Comparison of ENCODE assay signal across 11 cellular contexts in the genomic region with DNA sequence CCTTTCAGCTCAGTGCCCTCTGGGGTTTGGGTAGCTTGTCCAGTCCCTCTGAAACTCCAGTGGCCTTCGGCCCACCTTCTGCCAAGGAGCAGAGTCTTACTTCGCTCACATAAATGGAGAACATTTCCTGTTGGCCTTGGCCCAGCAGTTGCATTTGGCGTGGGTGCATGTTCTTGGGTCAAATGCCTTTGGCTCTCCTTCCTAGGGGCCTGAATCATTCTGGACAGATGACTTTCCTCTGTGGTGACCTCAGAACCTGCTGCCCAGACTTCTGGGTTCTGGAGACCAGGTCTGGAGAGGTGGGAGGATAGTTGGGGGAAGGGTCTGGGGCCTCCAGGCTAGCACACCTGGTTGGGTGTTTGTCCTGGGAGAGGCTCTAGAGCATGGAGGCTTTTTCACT. TPM values are rescaled to one million over a fixed set of nuclear protein-coding genes. Genes with fewer than 3 reads are reported as not detected.
DNase-seq lines count a peak whose midpoint lies in the region; ATAC-seq and TF ChIP-seq lines count a peak whose summit lies in the region.
"Had no signal": no experiment of that assay in that cellular context is flagged by ENCODE, and none has a peak within 500 bp of the region (broad histone marks: within the 10 kb centered on the region; RNA-seq: fewer than 3 reads in every experiment).

No MANE protein-coding gene starts in this region.

- TF ChIP-seq CTCF in adrenal gland (IDR thresholded peaks at IDR 0.05) (no peak), tibial artery (IDR thresholded peaks at IDR 0.05) (no peak)

- whole genome bisulfite sequencing in adrenal gland, 4 donors: 10 to 51% (median 20%) methylated on average over 3 of the region's 3 CpGs

- H3K9me3 ChIP-seq in adrenal gland (replicated peaks in 1 of 3): no peaks in the 10 kb centered on the region
- H3K9me3 ChIP-seq in tibial artery: no peaks in the 10 kb centered on the region

- no peak for ATAC-seq in GM21381 (IDR thresholded peaks at IDR 0.05; ENCODE audit: unreplicated experiment)
- ATAC-seq: activated CD4-positive, alpha-beta T cell treated with anti-CD3 and anti-CD28 coated beads for 36 hours had no signal

- TF ChIP-seq POLR2A in adrenal gland (IDR thresholded peaks at IDR 0.05): no peak

- H3K4me1 ChIP-seq in adrenal gland (replicated peaks in 1 of 2) (peaks cover 17 to 27% of the 10 kb centered on the region in 2 donors), tibial artery (peaks cover 0 to 31% (median 15%) of the 10 kb centered on the region in 4 donors)

- DNase-seq in NCI-H510A treated with DMSO at 0.1 percent for 48 hours (lab: John Stamatoyannopoulos, UW) (peak; percentile 20), NCI-H510A (lab: John Stamatoyannopoulos, UW) (no peak), adrenal gland (peak; percentile 47 to 87 (median 78)), kidney tubule cell (ENCODE audit: low spot score) (peak; percentile 84), tibial artery (peak; percentile 84 to 96), COLO829 (ENCODE audit: low spot score) (no peak), head of caudate nucleus (no peak)
- DNase-seq: activated CD4-positive, alpha-beta T cell treated with anti-CD3 and anti-CD28 coated beads for 36 hours; activated gamma-delta T cell treated with Interleukin-2 at 50 U/mL for 16 hours; NCI-H2029 treated with DMSO at 0.1 percent for 48 hours had no signal

- intact Hi-C loops in adrenal gland (cut with DNase I): no loop called here
- intact Hi-C loops in tibial artery (cut with DNase I; ENCODE audit: low total_unique reads): no loop called here
- intact Hi-C loops in head of caudate nucleus (cut with DNase I): no loop called here

- H3K4me3 ChIP-seq in adrenal gland: no peak overlapping the region
- H3K4me3 ChIP-seq in tibial artery: no peak overlapping the region

- H3K27me3 ChIP-seq in adrenal gland: no peaks in the 10 kb centered on the region
- no peaks in the 10 kb centered on the region for H3K27me3 ChIP-seq in tibial artery

- H3K27ac ChIP-seq in adrenal gland: peak overlapping the region in 3 of 5 donors; percentile 46 to 71 (median 64)
- peak overlapping the region; percentile 75 to 76 for H3K27ac ChIP-seq in tibial artery

- H3K36me3 ChIP-seq in adrenal gland (replicated peaks in 1 of 2): no peaks in the 10 kb centered on the region
- no peaks in the 10 kb centered on the region for H3K36me3 ChIP-seq in tibial artery

RNA-seq across cellular contexts. Expression of a gene that starts 29.3 kb away (rescaled TPM):
- total RNA-seq in adrenal gland: 1 to 10 TPM in 6 of 8 donors, under 1 TPM in 2; 0.66 to 5.1 (median 2.0) TPM
- polyA plus RNA-seq in adrenal gland: 1 to 10 TPM; 1.0 to 1.3 (median 1.2) TPM

Comparison
In these comparisons a context has a peak if more than half of its experiments do, and no peak if none do; other contexts are left out.
1. DNase-seq: peak in NCI-H510A treated with DMSO at 0.1 percent for 48 hours (single experiment), adrenal gland (7 of 7), kidney tubule cell (single experiment) and tibial artery (2 of 2); none in NCI-H510A (single experiment), COLO829 (single experiment) and head of caudate nucleus (0 of 42).